ENCODE assay signal across 8 cellular contexts in genomic region chr22:20016734-20017621, GRCh38. TPM values are rescaled to one million over a fixed set of nuclear protein-coding genes. Genes with fewer than 3 reads are reported as not detected.
DNase-seq lines count a peak whose midpoint lies in the region; ATAC-seq and TF ChIP-seq lines count a peak whose summit lies in the region.

A gene with protein sequence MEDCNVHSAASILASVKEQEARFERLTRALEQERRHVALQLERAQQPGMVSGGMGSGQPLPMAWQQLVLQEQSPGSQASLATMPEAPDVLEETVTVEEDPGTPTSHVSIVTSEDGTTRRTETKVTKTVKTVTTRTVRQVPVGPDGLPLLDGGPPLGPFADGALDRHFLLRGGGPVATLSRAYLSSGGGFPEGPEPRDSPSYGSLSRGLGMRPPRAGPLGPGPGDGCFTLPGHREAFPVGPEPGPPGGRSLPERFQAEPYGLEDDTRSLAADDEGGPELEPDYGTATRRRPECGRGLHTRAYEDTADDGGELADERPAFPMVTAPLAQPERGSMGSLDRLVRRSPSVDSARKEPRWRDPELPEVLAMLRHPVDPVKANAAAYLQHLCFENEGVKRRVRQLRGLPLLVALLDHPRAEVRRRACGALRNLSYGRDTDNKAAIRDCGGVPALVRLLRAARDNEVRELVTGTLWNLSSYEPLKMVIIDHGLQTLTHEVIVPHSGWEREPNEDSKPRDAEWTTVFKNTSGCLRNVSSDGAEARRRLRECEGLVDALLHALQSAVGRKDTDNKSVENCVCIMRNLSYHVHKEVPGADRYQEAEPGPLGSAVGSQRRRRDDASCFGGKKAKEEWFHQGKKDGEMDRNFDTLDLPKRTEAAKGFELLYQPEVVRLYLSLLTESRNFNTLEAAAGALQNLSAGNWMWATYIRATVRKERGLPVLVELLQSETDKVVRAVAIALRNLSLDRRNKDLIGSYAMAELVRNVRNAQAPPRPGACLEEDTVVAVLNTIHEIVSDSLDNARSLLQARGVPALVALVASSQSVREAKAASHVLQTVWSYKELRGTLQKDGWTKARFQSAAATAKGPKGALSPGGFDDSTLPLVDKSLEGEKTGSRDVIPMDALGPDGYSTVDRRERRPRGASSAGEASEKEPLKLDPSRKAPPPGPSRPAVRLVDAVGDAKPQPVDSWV (minus strand): TSS chr22:20016823. CDS start chr22:19990794, 26,029 bp downstream.

- peak within 1 kb of the TSS; percentile 81 for H3K9ac ChIP-seq in Karpas-422 (ENCODE audit: low read length)

- H3K4me1 Mint-ChIP-seq in Caco-2 (ENCODE audit: low read depth, unreplicated experiment) (no peaks in the 10 kb centered on the region), nephron progenitor cell (peaks cover 4% of the 10 kb centered on the region)

- H3K9me3 Mint-ChIP-seq in Caco-2 (ENCODE audit: unreplicated experiment) (no peaks in the 10 kb centered on the region), nephron progenitor cell (no peaks in the 10 kb centered on the region)

- H3K27me3 ChIP-seq in Caco-2 (replicated peaks; ENCODE audit: control insufficient read depth, insufficient read depth, low read length): no peaks in the 10 kb centered on the region; the same call in 1 of the 2 replicates
- H3K27me3 ChIP-seq in Karpas-422 (ENCODE audit: low read length): no peaks in the 10 kb centered on the region

- no peak within 1 kb of the TSS for H3K27ac Mint-ChIP-seq in Caco-2 (ENCODE audit: unreplicated experiment)
- no peak within 1 kb of the TSS for H3K27ac Mint-ChIP-seq in nephron progenitor cell

- H3K27ac ChIP-seq in Karpas-422 (ENCODE audit: low read length): no peak within 1 kb of the TSS

- CTCF ChIA-PET in Caco-2 (lab: Charles Lee): no interaction called here

- H2AFZ ChIP-seq in Karpas-422 (ENCODE audit: low read length): peak within 1 kb of the TSS; percentile 97; the same call in 1 of the 2 replicates

- POLR2A ChIA-PET in Caco-2 (lab: Charles Lee): no interaction called here

- H3K36me3 Mint-ChIP-seq in Caco-2 (ENCODE audit: insufficient read depth, unreplicated experiment) (peaks cover 5% of the 10 kb centered on the region), nephron progenitor cell (ENCODE audit: low read depth) (no peaks in the 10 kb centered on the region)

- no peaks in the 10 kb centered on the region for H3K36me3 ChIP-seq in Caco-2 (ENCODE audit: control insufficient read depth, insufficient read depth, low read length)
- no peaks in the 10 kb centered on the region for H3K36me3 ChIP-seq in Karpas-422 (ENCODE audit: insufficient read depth, low read length)

- peak; percentile 90 to 96 for DNase-seq in Caco-2
- DNase-seq in Karpas-422: peak; percentile 97
- peak; percentile 75 for DNase-seq in SHP77 (lab: John Stamatoyannopoulos, UW)
- DNase-seq in activated gamma-delta T cell (lab: John Stamatoyannopoulos, UW): peak; percentile 87
- peak; percentile 91 for DNase-seq in fibroblast of villous mesenchyme (ENCODE audit: low read depth)
- peak; percentile 96 for DNase-seq in nephron progenitor cell
- peak; percentile 94 for DNase-seq in stimulated activated naive CD8-positive, alpha-beta T cell treated with anti-CD3 and anti-CD28 coated beads, Interleukin-15, Interleukin-2, amounts not matched to agents 100 U/mL and 50 U/mL, for 24 hours

- H3K27me3 Mint-ChIP-seq in Caco-2 (ENCODE audit: insufficient read depth, unreplicated experiment): no peaks in the 10 kb centered on the region
- peaks cover 68% of the 10 kb centered on the region for H3K27me3 Mint-ChIP-seq in nephron progenitor cell (ENCODE audit: low read depth, poor library complexity)

- ATAC-seq in GM21447 (IDR thresholded peaks at IDR 0.05; ENCODE audit: unreplicated experiment): peak; percentile 52
- peak; percentile 54 for ATAC-seq in stimulated activated naive CD8-positive, alpha-beta T cell treated with anti-CD3 and anti-CD28 coated beads, Interleukin-15, Interleukin-2, amounts not matched to agents 100 U/mL and 50 U/mL, for 24 hours

- no peaks in the 10 kb centered on the region for H3K9me3 ChIP-seq in Caco-2
- H3K9me3 ChIP-seq in Karpas-422 (ENCODE audit: low read length): no peaks in the 10 kb centered on the region

- BruUV-seq in Caco-2 (replicated peaks; lab: Mats Ljungman, UMichigan): no TSS peak

- no peaks in the 10 kb centered on the region for H4K20me1 ChIP-seq in Karpas-422 (ENCODE audit: insufficient read depth, low read depth, low read length)

- H3K4me1 ChIP-seq in Caco-2 (peaks cover 13% of the 10 kb centered on the region), Karpas-422 (ENCODE audit: low read length) (peaks cover 31% of the 10 kb centered on the region)

- TF ChIP-seq CTCF in Caco-2 (IDR thresholded peaks at IDR 0.05; ENCODE audit: insufficient read depth in 1 of 2, low read depth in 1 of 2, low read length in 1 of 2, severe bottlenecking in 1 of 2, unreplicated experiment in 1 of 2): peak in 1 of 2 experiments; percentile 24
- peak; percentile 11 for TF ChIP-seq CTCF in fibroblast of villous mesenchyme (IDR thresholded peaks at IDR 0.05; ENCODE audit: insufficient read depth, low read depth, low read length)
- TF ChIP-seq CTCF in nephron progenitor cell (IDR thresholded peaks at IDR 0.05): no peak

- H3K4me3 ChIP-seq in Caco-2 (ENCODE audit: low read depth, low read length) (peak within 1 kb of the TSS; percentile 57), Karpas-422 (ENCODE audit: low read length) (peak within 1 kb of the TSS; percentile 84), fibroblast of villous mesenchyme (ENCODE audit: low read depth, low read length) (peak within 1 kb of the TSS; percentile 68)

- H3K79me2 ChIP-seq in Karpas-422 (ENCODE audit: low read length): peaks cover 15% of the 10 kb centered on the region

- peak within 1 kb of the TSS; percentile 85 for H3K4me3 Mint-ChIP-seq in Caco-2 (ENCODE audit: unreplicated experiment)
- peak within 1 kb of the TSS; percentile 82 for H3K4me3 Mint-ChIP-seq in nephron progenitor cell

- intact Hi-C loops in Caco-2 (cut with micrococcal nuclease; ENCODE audit: unreplicated experiment): loop anchor here (2.0 to 5.0 kb wide), 2 partner anchors 46 to 65 kb away; partner anchors contain the start of gene DGCR8

- H3K4me2 ChIP-seq in Karpas-422 (ENCODE audit: low read depth, low read length, poor library complexity, severe bottlenecking): peak within 1 kb of the TSS; percentile 83

- no peaks in the 10 kb centered on the region for H3K9me2 ChIP-seq in Karpas-422 (replicated peaks; ENCODE audit: insufficient read depth, low read length)

RNA-seq across cellular contexts. Expression of the gene that starts here (rescaled TPM):
- 9.8 and 12.0 TPM in 2 replicates for total RNA-seq in Caco-2 (2022)
- total RNA-seq in Karpas-422 (2014; rRNA removed; shearing (Covaris generic); ENCODE audit: low replicate concordance): 4.3 and 13.7 TPM in 2 replicates
- 6.0 and 8.4 TPM in 2 replicates for total RNA-seq in fibroblast of villous mesenchyme
